ENCODE assay signal across 20 cellular contexts in the genomic region with DNA sequence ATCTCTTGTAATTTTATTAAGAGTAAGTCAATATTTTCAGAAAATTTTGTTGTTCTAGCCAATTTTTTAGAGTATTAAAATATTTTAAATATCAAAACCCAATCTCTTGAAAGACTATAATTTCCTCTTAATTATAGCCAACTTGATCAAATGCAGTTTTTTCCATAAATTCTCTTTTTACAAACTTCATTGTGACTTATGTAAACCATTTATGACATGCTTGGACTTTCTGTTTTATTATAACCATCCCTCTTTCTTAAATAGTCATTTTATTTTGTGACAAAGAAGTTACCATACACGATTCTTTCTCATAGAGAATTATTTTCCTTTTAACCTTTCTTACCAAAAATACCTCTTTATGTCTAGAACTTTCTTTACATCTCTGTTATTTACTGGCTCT.
"Had no signal": no experiment of that assay in that cellular context is flagged by ENCODE, and none has a peak within 500 bp of the region (broad histone marks: within the 10 kb centered on the region; RNA-seq: fewer than 3 reads in every experiment).

No MANE protein-coding gene starts in this region.

- H3K27me3 ChIP-seq: esophagus muscularis mucosa, foreskin keratinocyte, pancreas, suprapubic skin, thyroid gland had no signal

- H3K9me3 ChIP-seq: esophagus muscularis mucosa, pancreas, thyroid gland had no signal

- H3K4me1 ChIP-seq: esophagus muscularis mucosa, foreskin keratinocyte, left ventricle myocardium inferior, lower lobe of right lung, pancreas, suprapubic skin, thyroid gland had no signal

- H3K36me3 ChIP-seq: esophagus muscularis mucosa, left ventricle myocardium inferior, lower lobe of right lung, pancreas, suprapubic skin, thyroid gland had no signal

- DNase-seq: effector memory CD8-positive, alpha-beta T cell; kidney; left cardiac atrium; left ventricle myocardium inferior; lower lobe of right lung; mesenchymal stem cell; naive B cell; occipital lobe; pancreas; right cardiac atrium; stimulated activated CD4-positive, alpha-beta T cell treated with anti-CD3 and anti-CD28 coated beads, Interleukin-4, amount 100 ng/mL, for 1 hour; stimulated activated CD8-positive, alpha-beta memory T cell treated with anti-CD3 and anti-CD28 coated beads, Interleukin-4, amount 100 ng/mL, for 48 hours; stimulated activated naive CD8-positive, alpha-beta T cell treated with anti-CD3 and anti-CD28 coated beads, Interleukin-15, Interleukin-2, amounts not matched to agents 100 U/mL and 50 U/mL, for 24 hours; thyroid gland had no signal

- ATAC-seq: effector memory CD8-positive, alpha-beta T cell; foreskin keratinocyte; left cardiac atrium; lower lobe of right lung; pancreas; right cardiac atrium; stimulated activated effector memory CD8-positive, alpha-beta T cell treated with anti-CD3 and anti-CD28 coated beads, Interleukin-12 subunit alpha, Interleukin-12 subunit beta, amount 100 ng/mL, for 72 hours; stimulated activated naive CD8-positive, alpha-beta T cell treated with anti-CD3 and anti-CD28 coated beads, Interleukin-15, Interleukin-2, amounts not matched to agents 100 U/mL and 50 U/mL, for 24 hours had no signal

- FAIRE-seq: urothelium cell line had no signal

- H3K4me3 ChIP-seq: esophagus muscularis mucosa, left ventricle myocardium inferior, lower lobe of right lung, pancreas, suprapubic skin, thyroid gland had no signal

- H3K27ac ChIP-seq: epithelial cell of prostate, esophagus muscularis mucosa, foreskin keratinocyte, left ventricle myocardium inferior, lower lobe of right lung, pancreas, suprapubic skin, thyroid gland had no signal
